In genomic region chr4:56330691-56331090, GRCh38 we compare ENCODE assay signal across 1 cellular context.
TF ChIP-seq lines count a peak whose summit lies in the region.

No MANE protein-coding gene starts in this region.

TF ChIP-seq in H1, 55 proteins besides CTCF, POLR2A, EP300 and RAD21:
- no peak for TF ChIP-seq ATF2 (IDR thresholded peaks at IDR 0.05; ENCODE audit: low read length)
- TF ChIP-seq HDAC2 (IDR thresholded peaks at IDR 0.05; ENCODE audit: borderline replicate concordance in 1 of 2, low read depth in 2 of 2, low read length in 2 of 2), result no peak
- no peak for TF ChIP-seq GABPA (IDR thresholded peaks at IDR 0.05; ENCODE audit: borderline replicate concordance, insufficient read depth, low read length)
- no peak for TF ChIP-seq CBX5 (IDR thresholded peaks at IDR 0.05; ENCODE audit: low read depth, low read length)
- no peak for TF ChIP-seq PHF8 (conservative IDR thresholded peaks at IDR 0.05; ENCODE audit: low read depth, low read length)
- no peak for TF ChIP-seq ASH2L (IDR thresholded peaks at IDR 0.05; ENCODE audit: low read length)
- no peak for TF ChIP-seq POU5F1 (IDR thresholded peaks at IDR 0.05; ENCODE audit: low read depth, low read length)
- no peak for TF ChIP-seq ZNF274 (IDR thresholded peaks at IDR 0.05; ENCODE audit: borderline replicate concordance, extremely low read depth, low read length)
- no peak for TF ChIP-seq SRF (IDR thresholded peaks at IDR 0.05; ENCODE audit: low read depth, low read length)
